1 cellular context compared by ENCODE assay signal in the genomic region with DNA sequence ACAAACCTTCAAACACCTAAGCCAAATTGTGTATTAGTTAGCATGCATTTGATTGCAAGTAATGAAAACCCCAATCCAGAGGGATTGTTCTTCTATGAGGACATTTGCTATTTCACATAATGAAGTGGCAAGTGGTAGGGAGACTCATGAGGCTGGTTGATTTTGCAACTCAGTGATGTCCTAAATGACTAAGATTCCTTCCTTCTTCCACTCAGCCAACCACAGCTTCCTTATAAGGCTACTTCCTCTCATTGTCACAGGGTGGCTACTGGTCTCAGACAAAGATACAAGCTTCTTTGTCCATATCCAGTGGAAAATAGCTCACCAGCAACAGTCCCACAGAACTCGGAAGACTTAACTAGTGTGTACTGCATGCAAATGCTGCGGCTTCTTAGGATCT.
A peak's percentile ranks its signal among the peaks of the same experiment; 100 is the strongest.
TF ChIP-seq lines count a peak whose summit lies in the region.

No MANE protein-coding gene starts in this region.

TF ChIP-seq in HepG2, 621 proteins besides CTCF, POLR2A, EP300 and RAD21:
- 0 out of 2 replicates have a peak, but pooled peaks have one; percentile 25 for TF ChIP-seq SRF (IDR thresholded peaks at IDR 0.05; ENCODE audit: low read depth, low read length)
- TF ChIP-seq ELF1 (CRISPR knock-in tag; IDR thresholded peaks at IDR 0.05) = no peak
